ENCODE assay signal across 17 cellular contexts in the genomic region with DNA sequence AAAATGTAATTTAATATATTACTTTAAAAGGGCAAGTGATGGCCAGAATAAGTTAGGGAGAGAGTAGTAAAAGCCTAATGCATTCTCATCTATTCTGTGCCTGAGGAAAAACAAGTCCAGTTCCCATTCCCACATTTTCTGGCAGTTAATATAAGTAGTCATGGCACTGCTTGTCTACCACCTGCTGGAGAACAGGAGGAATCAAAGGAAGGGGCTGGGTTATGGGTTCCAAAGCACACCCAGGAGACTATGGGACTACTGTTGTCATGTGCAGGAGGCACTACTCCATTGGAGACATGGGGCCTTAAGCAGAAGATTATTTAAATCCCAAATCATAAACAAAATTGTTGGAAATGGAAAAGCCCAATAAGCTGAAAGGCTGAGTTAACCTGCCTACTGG.
DNase-seq lines count a peak whose midpoint lies in the region; ATAC-seq, FAIRE-seq and TF ChIP-seq lines count a peak whose summit lies in the region.
"Had no signal": no experiment of that assay in that cellular context is flagged by ENCODE, and none has a peak within 500 bp of the region (broad histone marks: within the 10 kb centered on the region; RNA-seq: fewer than 3 reads in every experiment).

No MANE protein-coding gene starts in this region.

- H3K27ac Mint-ChIP-seq in CD8-positive, alpha-beta T cell: no peak overlapping the region
- H3K27ac Mint-ChIP-seq: activated naive CD4-positive, alpha-beta T cell treated with anti-CD3 and anti-CD28 coated beads, Interleukin-2, amount 10 ng/mL, durations not matched to agents 7 days and 5 days had no signal

- no peaks in the 10 kb centered on the region for H3K27me3 ChIP-seq in small intestine (ENCODE audit: control insufficient read depth in 2 of 2, insufficient read depth in 2 of 2, low read length in 2 of 2)
- H3K27me3 ChIP-seq in CD8-positive, alpha-beta T cell (ENCODE audit: insufficient read depth, low read length): no peaks in the 10 kb centered on the region
- H3K27me3 ChIP-seq: Peyer's patch had no signal

- no peaks in the 10 kb centered on the region for H3K36me3 ChIP-seq in small intestine (ENCODE audit: control insufficient read depth in 2 of 2, insufficient read depth in 2 of 2, low read length in 2 of 2)
- no peaks in the 10 kb centered on the region for H3K36me3 ChIP-seq in CD8-positive, alpha-beta T cell (ENCODE audit: insufficient read depth, low read length)
- H3K36me3 ChIP-seq: gastroesophageal sphincter, Peyer's patch had no signal

- no peaks in the 10 kb centered on the region for H3K4me1 Mint-ChIP-seq in CD8-positive, alpha-beta T cell (ENCODE audit: low read depth)
- H3K4me1 Mint-ChIP-seq: activated naive CD4-positive, alpha-beta T cell treated with anti-CD3 and anti-CD28 coated beads, Interleukin-2, amount 10 ng/mL, durations not matched to agents 7 days and 5 days had no signal

- H3K27ac ChIP-seq in small intestine (ENCODE audit: low read depth in 1 of 2, low read length in 1 of 2): no peak overlapping the region
- no peak overlapping the region for H3K27ac ChIP-seq in CD8-positive, alpha-beta T cell (ENCODE audit: low read depth, low read length)
- H3K27ac ChIP-seq: gastroesophageal sphincter, Peyer's patch had no signal

- no peaks in the 10 kb centered on the region for H3K36me3 Mint-ChIP-seq in CD8-positive, alpha-beta T cell
- H3K36me3 Mint-ChIP-seq: activated naive CD4-positive, alpha-beta T cell treated with anti-CD3 and anti-CD28 coated beads, Interleukin-2, amount 10 ng/mL, durations not matched to agents 7 days and 5 days had no signal

- intact Hi-C loops in CD8-positive, alpha-beta T cell (cut with DNase I, micrococcal nuclease): no loop called here

- CTCF ChIA-PET in CD8-positive, alpha-beta T cell (lab: Charles Lee): no interaction called here

- no peak overlapping the region for H3K4me3 ChIP-seq in epithelial cell of proximal tubule (ENCODE audit: low read depth, low read length)
- no peak overlapping the region for H3K4me3 ChIP-seq in small intestine (ENCODE audit: low read depth in 1 of 2, low read length in 2 of 2)
- no peak overlapping the region for H3K4me3 ChIP-seq in CD8-positive, alpha-beta T cell (ENCODE audit: low read depth, low read length)
- H3K4me3 ChIP-seq: gastroesophageal sphincter, mucosa of descending colon, Peyer's patch had no signal

- H3K9me3 Mint-ChIP-seq in CD8-positive, alpha-beta T cell: peaks cover 15% of the 10 kb centered on the region

- no peaks in the 10 kb centered on the region for H3K27me3 Mint-ChIP-seq in CD8-positive, alpha-beta T cell (ENCODE audit: low read depth)
- H3K27me3 Mint-ChIP-seq: activated naive CD4-positive, alpha-beta T cell treated with anti-CD3 and anti-CD28 coated beads, Interleukin-2, amount 10 ng/mL, durations not matched to agents 7 days and 5 days had no signal

- peak; percentile 34 for TF ChIP-seq CTCF in epithelial cell of proximal tubule (conservative IDR thresholded peaks at IDR 0.05; ENCODE audit: low read depth, low read length)
- TF ChIP-seq CTCF in CD8-positive, alpha-beta T cell (IDR thresholded peaks at IDR 0.05): no peak

- no peak overlapping the region for H3K4me3 Mint-ChIP-seq in CD8-positive, alpha-beta T cell
- H3K4me3 Mint-ChIP-seq: activated naive CD4-positive, alpha-beta T cell treated with anti-CD3 and anti-CD28 coated beads, Interleukin-2, amount 10 ng/mL, durations not matched to agents 7 days and 5 days had no signal

- DNase-seq in NCI-H82 (lab: John Stamatoyannopoulos, UW) (peak; percentile 32), NCI-H82 treated with DMSO at 0.1 percent for 48 hours (lab: John Stamatoyannopoulos, UW; ENCODE audit: unreplicated experiment) (no peak), NCI-H526 treated with DMSO at 0.1 percent for 48 hours (lab: John Stamatoyannopoulos, UW) (peak; percentile 21), epithelial cell of proximal tubule (ENCODE audit: low read depth) (no peak), small intestine (peak; percentile 5), UCSD-AML1 (lab: John Stamatoyannopoulos, UW; ENCODE audit: unreplicated experiment) (no peak)
- no peak for DNase-seq in CD8-positive, alpha-beta T cell
- DNase-seq in activated CD4-positive, alpha-beta T cell treated with anti-CD3 and anti-CD28 coated beads for 48 hours: no peak
- DNase-seq: activated CD8-positive, alpha-beta memory T cell treated with anti-CD3 and anti-CD28 coated beads, Interleukin-2, amount 50 U/mL, for 4 hours; activated naive CD4-positive, alpha-beta T cell treated with anti-CD3 and anti-CD28 coated beads, Interleukin-2, amount 10 ng/mL, durations not matched to agents 7 days and 5 days; DMS153; HCEC 1CT; islet precursor cell; mucosa of descending colon; Peyer's patch had no signal

- H3K4me1 ChIP-seq in small intestine (ENCODE audit: control insufficient read depth in 2 of 2, insufficient read depth in 1 of 2, low read depth in 1 of 2, low read length in 1 of 2): no peaks in the 10 kb centered on the region
- no peaks in the 10 kb centered on the region for H3K4me1 ChIP-seq in CD8-positive, alpha-beta T cell (ENCODE audit: insufficient read depth, low read length)
- H3K4me1 ChIP-seq: gastroesophageal sphincter, Peyer's patch had no signal

- POLR2A ChIA-PET in CD8-positive, alpha-beta T cell (lab: Charles Lee): no interaction called here

- ATAC-seq in CD8-positive, alpha-beta T cell: no peak
- ATAC-seq: activated CD4-positive, CD25-positive, alpha-beta regulatory T cell treated with anti-CD3 and anti-CD28 coated beads, Interleukin-2, amount 50 U/mL, for 24 hours; gastroesophageal sphincter; mucosa of descending colon had no signal

- no peak for FAIRE-seq in small intestine (lab: Jason Lieb, UNC)

- H3K9me3 ChIP-seq in small intestine (ENCODE audit: control insufficient read depth, low read depth): no peaks in the 10 kb centered on the region
- no peaks in the 10 kb centered on the region for H3K9me3 ChIP-seq in CD8-positive, alpha-beta T cell (ENCODE audit: low read length)
- H3K9me3 ChIP-seq: gastroesophageal sphincter, Peyer's patch had no signal

Comparison
In these comparisons a context has a peak if more than half of its experiments do, and no peak if none do; other contexts are left out.
1. DNase-seq: peak in NCI-H82 (single experiment), NCI-H526 treated with DMSO at 0.1 percent for 48 hours (single experiment) and small intestine (single experiment); none in NCI-H82 treated with DMSO at 0.1 percent for 48 hours (single experiment), epithelial cell of proximal tubule (single experiment), CD8-positive, alpha-beta T cell (0 of 7), activated CD4-positive, alpha-beta T cell treated with anti-CD3 and anti-CD28 coated beads for 48 hours (single experiment) and UCSD-AML1 (single experiment).